Comparison of ENCODE assay signal across 8 cellular contexts in the genomic region with DNA sequence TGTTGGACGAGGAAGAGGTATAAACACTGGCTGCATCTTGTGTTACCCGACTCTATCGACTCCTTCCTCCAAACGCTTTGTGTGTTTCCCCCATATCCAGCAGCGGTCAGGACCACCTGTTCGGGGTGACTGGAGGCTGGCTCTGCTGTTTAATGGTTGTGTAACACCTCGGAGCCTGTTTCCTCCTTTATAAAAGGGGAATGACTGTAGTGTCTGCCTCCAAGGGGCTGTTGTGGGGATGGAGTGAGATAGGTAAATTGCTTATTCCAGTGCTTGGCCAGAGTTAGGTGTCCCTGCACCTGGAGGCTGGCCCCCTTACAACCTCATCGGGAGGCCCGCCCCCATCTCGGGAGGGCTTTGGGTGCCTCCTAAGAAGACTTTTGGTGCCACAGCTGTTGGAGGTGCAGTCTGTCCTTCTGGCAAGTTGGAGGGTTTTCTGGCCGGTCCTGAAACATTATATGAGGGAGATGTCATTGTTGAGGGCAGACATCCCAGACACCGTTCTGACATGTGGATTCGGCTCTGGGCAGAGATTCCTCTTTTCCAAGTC. TPM values are rescaled to one million over a fixed set of nuclear protein-coding genes. Genes with fewer than 3 reads are reported as not detected.
A peak's percentile ranks its signal among the peaks of the same experiment; 100 is the strongest.
DNase-seq lines count a peak whose midpoint lies in the region; ATAC-seq, FAIRE-seq and TF ChIP-seq lines count a peak whose summit lies in the region.

No MANE protein-coding gene starts in this region.

- H2AFZ ChIP-seq in keratinocyte (ENCODE audit: control insufficient read depth, low read length) = no peak overlapping the region

- H3K27me3 ChIP-seq in BJ (ENCODE audit: control insufficient read depth, insufficient read depth, low read length) (no peaks in the 10 kb centered on the region), HUES64 (ENCODE audit: insufficient read depth, low read length) (peaks cover 32% of the 10 kb centered on the region), keratinocyte (ENCODE audit: control insufficient read depth, extremely low read depth, insufficient read depth, low read length) (no peaks in the 10 kb centered on the region)

- H3K9me3 Mint-ChIP-seq in activated naive CD8-positive, alpha-beta T cell (ENCODE audit: low read depth) = no peaks in the 10 kb centered on the region

- H3K4me1 ChIP-seq in HUES64 (ENCODE audit: insufficient read depth, low read length) (peaks cover 25% of the 10 kb centered on the region), keratinocyte (ENCODE audit: control insufficient read depth, extremely low read depth, insufficient read depth, low read length) (peaks cover 26% of the 10 kb centered on the region)

- H4K20me1 ChIP-seq in keratinocyte (ENCODE audit: control insufficient read depth, extremely low read depth, insufficient read depth, low read length) = peaks cover 15% of the 10 kb centered on the region

- peaks cover 55% of the 10 kb centered on the region for H3K4me1 Mint-ChIP-seq in activated naive CD8-positive, alpha-beta T cell (ENCODE audit: low read depth)

- FAIRE-seq in keratinocyte (lab: Jason Lieb, UNC) = no peak

- H3K27ac ChIP-seq in HUES64 (ENCODE audit: low read depth, low read length) (no peak overlapping the region), keratinocyte (ENCODE audit: control insufficient read depth, insufficient read depth, low read length) (peak overlapping the region; percentile 79)

- peaks cover 54% of the 10 kb centered on the region for H3K79me2 ChIP-seq in keratinocyte (ENCODE audit: control insufficient read depth, insufficient read depth, low read length)

- H3K36me3 ChIP-seq in BJ (ENCODE audit: control insufficient read depth, insufficient read depth, low read length) (no peaks in the 10 kb centered on the region), HUES64 (ENCODE audit: insufficient read depth, low read length) (peaks cover 3% of the 10 kb centered on the region; the same call in 1 of the 2 replicates), keratinocyte (ENCODE audit: control insufficient read depth in 2 of 2, extremely low read depth in 1 of 2, insufficient read depth in 2 of 2, low read length in 2 of 2) (peaks cover 4 to 7% of the 10 kb centered on the region in 2 experiments)

- H3K4me3 Mint-ChIP-seq in activated naive CD8-positive, alpha-beta T cell = peak overlapping the region; percentile 92

- TF ChIP-seq CTCF in BJ (IDR thresholded peaks at IDR 0.05; ENCODE audit: insufficient read depth, low read depth, low read length) (no peak), keratinocyte (optimal IDR thresholded peaks at IDR 0.05 in 1 of 3, IDR thresholded peaks at IDR 0.05 in 1 of 3, conservative IDR thresholded peaks at IDR 0.05 in 1 of 3; ENCODE audit: extremely low read depth in 1 of 3, insufficient read depth in 2 of 3, low read length in 3 of 3) (no peak)

- H3K9me1 ChIP-seq in keratinocyte (ENCODE audit: control insufficient read depth, extremely low read depth, insufficient read depth, low read length) = peaks cover 4% of the 10 kb centered on the region

- peak overlapping the region; percentile 67 for H3K9ac ChIP-seq in HUES64 (ENCODE audit: low read depth, low read length)
- H3K9ac ChIP-seq in keratinocyte (ENCODE audit: control insufficient read depth, extremely low read depth, insufficient read depth, low read length) = peak overlapping the region; percentile 91

- dilution Hi-C loops in keratinocyte (cut with MboI; ENCODE audit: extremely low pct_ligation_motif_present, low sequenced_read_pairs) = loop anchor here (5.0 kb wide), 1 partner anchor 38 kb away; no protein-coding TSS in a partner anchor

- no peaks in the 10 kb centered on the region for H3K27me3 Mint-ChIP-seq in activated naive CD8-positive, alpha-beta T cell

- no peak for DNase-seq in BJ (ENCODE audit: low read depth)
- DNase-seq in keratinocyte (ENCODE audit: low read depth, low spot score) = no peak
- DNase-seq in superior temporal gyrus (ENCODE audit: extremely low spot score) = peak; percentile 42
- no peak for DNase-seq in NCI-H2196 treated with DMSO at 0.1 percent for 48 hours (lab: John Stamatoyannopoulos, UW; ENCODE audit: unreplicated experiment)
- no peak for DNase-seq in NCI-H1105 (lab: John Stamatoyannopoulos, UW)

- ATAC-seq in GM19395 (IDR thresholded peaks at IDR 0.05; ENCODE audit: unreplicated experiment) = no peak

- peaks cover 6% of the 10 kb centered on the region for H3K36me3 Mint-ChIP-seq in activated naive CD8-positive, alpha-beta T cell

- POLR2A ChIA-PET in BJ (lab: Charles Lee) = no interaction called here

- peak overlapping the region; percentile 69 for H3K4me3 ChIP-seq in BJ (ENCODE audit: low read depth, low read length)
- peak overlapping the region; percentile 56 for H3K4me3 ChIP-seq in HUES64 (ENCODE audit: low read length)
- H3K4me3 ChIP-seq in keratinocyte (ENCODE audit: control insufficient read depth in 2 of 3, extremely low read depth in 1 of 3, insufficient read depth in 2 of 3, low read depth in 1 of 3, low read length in 3 of 3) = peak overlapping the region; percentile 62 to 99 (median 99)

- CTCF ChIA-PET in BJ (lab: Yijun Ruan, JAX) = interaction anchor here (1.2 to 5.5 kb wide), 6 partner anchors 11 to 53 kb away, joined by 3 to 43 read pairs (median 6); no protein-coding TSS in a partner anchor

- H3K27ac Mint-ChIP-seq in activated naive CD8-positive, alpha-beta T cell = peak overlapping the region; percentile 92

- WGBS in HUES64 = 8% methylated on average over 13 of the region's 13 CpGs

- H3K9me3 ChIP-seq in HUES64 (ENCODE audit: insufficient read depth, low read depth, low read length) = no peaks in the 10 kb centered on the region
- no peaks in the 10 kb centered on the region for H3K9me3 ChIP-seq in keratinocyte (ENCODE audit: control insufficient read depth, low read depth, low read length)

- peak overlapping the region; percentile 100 for H3K4me2 ChIP-seq in keratinocyte (ENCODE audit: control insufficient read depth, extremely low read depth, insufficient read depth, low read depth, low read length)

RNA-seq across cellular contexts. Expression of a gene that starts 1.1 kb away (rescaled TPM):
- 3.3 and 4.8 TPM in 2 replicates for polyA plus RNA-seq in BJ (2011; rRNA removed)
- 11.0 and 12.9 TPM in 2 replicates for polyA minus RNA-seq in BJ (2011; rRNA and poly(A)+ RNA removed)
- 14.5 TPM for polyA plus RNA-seq in HUES64 (2013, experiment 1 of 2)
- polyA plus RNA-seq in HUES64 (2013, experiment 2 of 2) = 17.6 TPM
- 4.7 to 17.8 TPM (median 5.5 TPM) in 3 replicates for polyA plus RNA-seq in keratinocyte
- polyA plus RNA-seq in keratinocyte (2011; ENCODE audit: low read depth) = 7.1 TPM
- polyA plus RNA-seq in keratinocyte (2011; cell fraction: cytosol; rRNA removed) = 7.3 and 10.1 TPM in 2 replicates
- polyA plus RNA-seq in keratinocyte (2011; cell fraction: nucleus; rRNA removed) = 37.9 and 81.1 TPM in 2 replicates
- polyA plus RNA-seq in keratinocyte (2012; ENCODE audit: low replicate concordance) = 19.4 and 29.7 TPM in 2 replicates
- polyA minus RNA-seq in keratinocyte = 15.1 to 65.2 TPM (median 19.5 TPM) in 3 replicates
- polyA minus RNA-seq in keratinocyte (2011; cell fraction: cytosol; rRNA and poly(A)+ RNA removed) = 12.3 TPM
- polyA minus RNA-seq in keratinocyte (2011; cell fraction: nucleus; rRNA and poly(A)+ RNA removed) = 23.0 and 32.1 TPM in 2 replicates

RNA-seq across cellular contexts. Expression of a gene that starts 57.9 kb away (rescaled TPM):
- polyA plus RNA-seq in BJ (2011; rRNA removed) (2.7 and 3.4 TPM in 2 replicates), keratinocyte (9.6 to 17.2 TPM (median 12.8 TPM) in 3 replicates)
- polyA minus RNA-seq in BJ (2011; rRNA and poly(A)+ RNA removed) = 2.4 and 2.7 TPM in 2 replicates
- 11.8 TPM for polyA plus RNA-seq in HUES64 (2013, experiment 1 of 2)
- 15.8 TPM for polyA plus RNA-seq in HUES64 (2013, experiment 2 of 2)
- polyA plus RNA-seq in keratinocyte (2011; ENCODE audit: low read depth) = 10.0 TPM
- polyA plus RNA-seq in keratinocyte (2011; cell fraction: cytosol; rRNA removed) = 10.0 and 11.9 TPM in 2 replicates
- 16.2 and 17.3 TPM in 2 replicates for polyA plus RNA-seq in keratinocyte (2011; cell fraction: nucleus; rRNA removed)
- polyA plus RNA-seq in keratinocyte (2012; ENCODE audit: low replicate concordance) = 15.5 and 15.9 TPM in 2 replicates
- 8.8 to 16.8 TPM (median 13.5 TPM) in 3 replicates for polyA minus RNA-seq in keratinocyte
- 7.1 TPM for polyA minus RNA-seq in keratinocyte (2011; cell fraction: cytosol; rRNA and poly(A)+ RNA removed)
- polyA minus RNA-seq in keratinocyte (2011; cell fraction: nucleus; rRNA and poly(A)+ RNA removed) = 6.8 and 11.6 TPM in 2 replicates
